Comparison of ENCODE assay signal across 8 cellular contexts in the genomic region with DNA sequence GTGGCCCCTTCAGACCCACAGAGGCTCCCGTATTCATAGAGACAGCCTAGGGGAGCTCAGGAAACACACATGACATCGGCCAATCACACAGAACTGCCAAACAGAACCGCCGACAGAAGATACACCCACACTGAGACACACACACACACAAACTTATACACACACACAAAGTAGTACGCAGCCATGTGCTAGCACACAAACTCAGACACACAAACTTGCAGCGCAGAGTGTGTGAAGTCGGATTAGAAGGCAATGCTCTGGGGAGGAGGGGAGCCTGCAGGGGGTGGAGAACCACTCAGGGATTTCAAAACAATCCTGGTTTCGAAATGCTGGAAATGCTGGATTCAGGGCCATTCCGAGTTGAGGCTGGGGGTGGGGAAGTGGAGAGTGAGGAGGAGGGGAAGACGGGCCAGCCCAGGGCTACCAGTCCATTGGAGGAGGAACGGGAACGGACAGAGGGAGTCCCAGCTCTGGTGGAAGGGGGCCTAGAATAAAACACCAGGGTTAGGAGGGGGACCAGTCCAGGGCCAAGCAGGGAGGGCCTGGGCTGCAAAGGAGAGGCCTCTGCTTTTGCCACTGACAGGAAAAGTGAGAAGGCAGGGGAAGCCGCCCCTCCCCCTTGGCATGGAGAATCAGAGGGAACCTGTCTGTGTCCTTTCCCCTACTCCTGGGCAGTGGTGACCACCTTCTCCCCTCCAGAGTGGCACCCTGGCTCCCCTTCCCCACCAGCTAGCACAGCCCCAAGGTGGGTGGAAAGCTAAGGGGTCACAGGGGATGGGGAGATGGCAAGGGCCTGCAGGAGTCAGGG. TPM values are rescaled to one million over a fixed set of nuclear protein-coding genes. Genes with fewer than 3 reads are reported as not detected.
DNase-seq lines count a peak whose midpoint lies in the region; ATAC-seq and TF ChIP-seq lines count a peak whose summit lies in the region.

No MANE protein-coding gene starts in this region.

- CTCF ChIA-PET in activated CD8-positive, alpha-beta T cell treated with anti-CD3 and anti-CD28 coated beads for 36 hours (lab: Charles Lee) = no interaction called here

- no peaks in the 10 kb centered on the region for H3K27me3 Mint-ChIP-seq in activated CD8-positive, alpha-beta T cell treated with anti-CD3 and anti-CD28 coated beads for 36 hours

- peak overlapping the region; percentile 99 for H3K4me3 ChIP-seq in ovary

- H3K27ac ChIP-seq in foreskin keratinocyte = peak overlapping the region; percentile 82
- peak overlapping the region; percentile 79 to 89 for H3K27ac ChIP-seq in ovary

- peaks cover 55% of the 10 kb centered on the region for H3K4me1 Mint-ChIP-seq in activated CD8-positive, alpha-beta T cell treated with anti-CD3 and anti-CD28 coated beads for 36 hours (ENCODE audit: low read depth)

- no peak for TF ChIP-seq POLR2A in ovary (IDR thresholded peaks at IDR 0.05)

- H3K27me3 ChIP-seq in foreskin keratinocyte (no peaks in the 10 kb centered on the region), ovary (no peaks in the 10 kb centered on the region)

- peaks cover 10% of the 10 kb centered on the region for H3K36me3 Mint-ChIP-seq in activated CD8-positive, alpha-beta T cell treated with anti-CD3 and anti-CD28 coated beads for 36 hours (ENCODE audit: low read depth)

- no peak for ATAC-seq in activated CD8-positive, alpha-beta T cell treated with anti-CD3 and anti-CD28 coated beads for 36 hours
- no peak for ATAC-seq in foreskin keratinocyte
- ATAC-seq in HG03025 (IDR thresholded peaks at IDR 0.05; ENCODE audit: low FRiP score, unreplicated experiment) = no peak
- no peak for ATAC-seq in GM21381 (IDR thresholded peaks at IDR 0.05; ENCODE audit: unreplicated experiment)

- H3K27ac Mint-ChIP-seq in activated CD8-positive, alpha-beta T cell treated with anti-CD3 and anti-CD28 coated beads for 36 hours = peak overlapping the region; percentile 96

- POLR2A ChIA-PET in activated CD8-positive, alpha-beta T cell treated with anti-CD3 and anti-CD28 coated beads for 36 hours (lab: Charles Lee) = interaction anchor here (1.7 kb wide), 1 partner anchor 26 kb away, joined by 6 read pairs; no protein-coding TSS in a partner anchor

- H3K9me3 ChIP-seq in ovary = no peaks in the 10 kb centered on the region

- H3K36me3 ChIP-seq in ovary = no peaks in the 10 kb centered on the region

- TF ChIP-seq EP300 in ovary (IDR thresholded peaks at IDR 0.05) = no peak

- DNase-seq in DMS53 (lab: John Stamatoyannopoulos, UW) (peak; percentile 50), DMS53 treated with DMSO at 0.1 percent for 48 hours (lab: John Stamatoyannopoulos, UW; ENCODE audit: unreplicated experiment) (no peak), foreskin keratinocyte (no peak), ovary (peak; percentile 80 to 92 (median 84)), NCI-H1048 (lab: John Stamatoyannopoulos, UW) (no peak)
- DNase-seq in activated CD8-positive, alpha-beta T cell treated with anti-CD3 and anti-CD28 coated beads for 36 hours = no peak

- H3K4me1 ChIP-seq in foreskin keratinocyte (peaks cover 35% of the 10 kb centered on the region), ovary (ENCODE audit: insufficient read depth) (peaks cover 30% of the 10 kb centered on the region)

- 2 to 4% (median 3%) methylated on average over 13 of the region's 13 CpGs for WGBS in ovary, 3 donors

- intact Hi-C loops in activated CD8-positive, alpha-beta T cell treated with anti-CD3 and anti-CD28 coated beads for 36 hours (cut with micrococcal nuclease) = no loop called here
- intact Hi-C loops in ovary (cut with DNase I) = no loop called here

- peak overlapping the region; percentile 93 for H3K4me3 Mint-ChIP-seq in activated CD8-positive, alpha-beta T cell treated with anti-CD3 and anti-CD28 coated beads for 36 hours

- no peak for TF ChIP-seq CTCF in activated CD8-positive, alpha-beta T cell treated with anti-CD3 and anti-CD28 coated beads for 36 hours (IDR thresholded peaks at IDR 0.05)
- TF ChIP-seq CTCF in foreskin keratinocyte (conservative IDR thresholded peaks at IDR 0.05) = no peak
- no peak for TF ChIP-seq CTCF in ovary (IDR thresholded peaks at IDR 0.05)

- no peaks in the 10 kb centered on the region for H3K9me3 Mint-ChIP-seq in activated CD8-positive, alpha-beta T cell treated with anti-CD3 and anti-CD28 coated beads for 36 hours

RNA-seq across cellular contexts. Expression of a gene that starts 4.4 kb away (rescaled TPM):
- total RNA-seq in activated CD8-positive, alpha-beta T cell treated with anti-CD3 and anti-CD28 coated beads for 36 hours = 10 to 100 TPM; 35.9 to 38.8 TPM
- 54.6 and 61.4 TPM in 2 replicates for total RNA-seq in foreskin keratinocyte
- polyA plus RNA-seq in foreskin keratinocyte = 22.1 and 22.9 TPM in 2 replicates
- 100 to 1,000 TPM in 1 of 7 donors, 10 to 100 TPM in 6; 12.9 to 145 (median 79.9) TPM for total RNA-seq in ovary
- 10 to 100 TPM in 1 of 2 donors, 1 to 10 TPM in 1; 5.5 to 31.2 TPM for polyA plus RNA-seq in ovary

RNA-seq across cellular contexts. Expression of a gene that starts 34.8 kb away (rescaled TPM):
- 1 to 10 TPM; 1.5 to 2.2 TPM for total RNA-seq in activated CD8-positive, alpha-beta T cell treated with anti-CD3 and anti-CD28 coated beads for 36 hours
- total RNA-seq in foreskin keratinocyte (0.11 and 0.20 TPM in 2 replicates), ovary (not detected)
- polyA plus RNA-seq in foreskin keratinocyte (0.25 and 0.32 TPM in 2 replicates), ovary (under 1 TPM in 1 of 2 donors, not detected in 1; 0.13 TPM)

RNA-seq across cellular contexts. Expression of a gene that starts 37.6 kb away (rescaled TPM):
- total RNA-seq in activated CD8-positive, alpha-beta T cell treated with anti-CD3 and anti-CD28 coated beads for 36 hours = under 1 TPM; 0.60 to 0.92 TPM
- total RNA-seq in foreskin keratinocyte (not detected in 2 replicates), ovary (under 1 TPM in 1 of 7 donors, not detected in 6; 0.05 TPM)
- polyA plus RNA-seq in foreskin keratinocyte (0.01 TPM in 1 of 2 replicates, not detected in the other), ovary (under 1 TPM in 1 of 2 donors, not detected in 1; 0.17 TPM)

RNA-seq across cellular contexts. Expression of a gene that starts 50.2 kb away (rescaled TPM):
- total RNA-seq in activated CD8-positive, alpha-beta T cell treated with anti-CD3 and anti-CD28 coated beads for 36 hours = not detected
- total RNA-seq in foreskin keratinocyte (not detected in 2 replicates), ovary (not detected)
- polyA plus RNA-seq in foreskin keratinocyte (not detected in 2 replicates), ovary (1 to 10 TPM in 1 of 2 donors, not detected in 1; 1.7 TPM)

Comparison
In these comparisons a context has a peak if more than half of its experiments do, and no peak if none do; other contexts are left out.
1. DNase-seq: peak in DMS53 (single experiment) and ovary (5 of 5); none in DMS53 treated with DMSO at 0.1 percent for 48 hours (single experiment), activated CD8-positive, alpha-beta T cell treated with anti-CD3 and anti-CD28 coated beads for 36 hours (single experiment), foreskin keratinocyte (0 of 2) and NCI-H1048 (single experiment).